11 cellular contexts compared by ENCODE assay signal in genomic region chr6:6891949-6892461, GRCh38.
DNase-seq lines count a peak whose midpoint lies in the region; ATAC-seq and TF ChIP-seq lines count a peak whose summit lies in the region.
"Had no signal": no experiment of that assay in that cellular context is flagged by ENCODE, and none has a peak within 500 bp of the region (broad histone marks: within the 10 kb centered on the region; RNA-seq: fewer than 3 reads in every experiment).

No MANE protein-coding gene starts in this region.

- DNase-seq in NCI-H1436 (lab: John Stamatoyannopoulos, UW) = peak; percentile 38
- DNase-seq in NCI-H1436 treated with DMSO at 0.1 percent for 48 hours (lab: John Stamatoyannopoulos, UW) = no peak
- peak; percentile 18 for DNase-seq in M059J (ENCODE audit: low read depth)
- DNase-seq in amniotic epithelial cell (ENCODE audit: low read depth) = peak; percentile 72
- no peak for DNase-seq in omental fat pad (ENCODE audit: low spot score)
- DNase-seq in nucleus accumbens (lab: John Stamatoyannopoulos, UW) = no peak
- DNase-seq in DMS79 (lab: John Stamatoyannopoulos, UW) = no peak
- DNase-seq in NAMALWA (ENCODE audit: low spot score) = no peak
- DNase-seq: brain microvascular endothelial cell, hippocampal formation, NCI-H774 had no signal

- no peak for TF ChIP-seq CTCF in omental fat pad (IDR thresholded peaks at IDR 0.05)

- ATAC-seq in omental fat pad (ENCODE audit: low FRiP score) = peak; percentile 36

Comparison
In these comparisons a context has a peak if more than half of its experiments do, and no peak if none do; other contexts are left out.
1. DNase-seq: peak in NCI-H1436 (single experiment), M059J (single experiment) and amniotic epithelial cell (single experiment); none in NCI-H1436 treated with DMSO at 0.1 percent for 48 hours (single experiment), omental fat pad (single experiment), nucleus accumbens (0 of 56), DMS79 (single experiment) and NAMALWA (single experiment).